ENCODE assay signal across 23 cellular contexts in the genomic region with DNA sequence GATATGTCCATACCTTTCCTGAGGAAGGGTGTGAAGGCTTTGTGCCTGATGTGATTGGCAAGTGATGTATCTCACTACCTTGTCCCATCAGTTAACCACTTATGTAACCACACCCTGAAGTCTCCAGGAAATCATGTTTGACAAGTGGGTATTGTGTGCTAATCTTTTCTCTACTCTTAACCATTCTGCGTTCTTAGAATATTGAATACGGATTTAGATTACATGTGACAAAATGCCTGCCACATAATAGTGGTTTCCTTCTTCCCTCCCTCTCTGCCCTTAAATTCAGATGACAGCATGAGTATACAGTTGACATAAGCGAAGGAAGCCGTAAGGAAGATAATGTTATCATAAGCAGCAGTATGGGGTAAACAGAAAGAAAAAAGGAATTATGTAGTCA.
"Had no signal": no experiment of that assay in that cellular context is flagged by ENCODE, and none has a peak within 500 bp of the region (broad histone marks: within the 10 kb centered on the region; RNA-seq: fewer than 3 reads in every experiment).

No MANE protein-coding gene starts in this region.

- H3K27ac Mint-ChIP-seq: activated T-helper 1 cell treated with anti-CD3 and anti-CD28 coated beads, Interleukin-12 subunit alpha, Interleukin-12 subunit beta, Interleukin-2, Interleukin-4 antibody, amounts not matched to agents 30 ng/mL and 10 ng/mL and 1 ng/mL, durations not matched to agents 14 hours and 24 hours and 36 hours; mesothelial cell of epicardium; stimulated activated naive CD8-positive, alpha-beta T cell treated with anti-CD3 and anti-CD28 coated beads, Interleukin-15, Interleukin-2, amounts not matched to agents 100 ng/mL and 50 ng/mL, for 24 hours; T-helper 2 cell treated with Interferon-gamma antibody and Interleukin-4, amounts not matched to agents 5 μg/mL and 100 μg/mL, for 36 hours had no signal

- H2AFZ ChIP-seq: hepatocyte had no signal

- H3K4me3 Mint-ChIP-seq: activated T-helper 1 cell treated with anti-CD3 and anti-CD28 coated beads, Interleukin-12 subunit alpha, Interleukin-12 subunit beta, Interleukin-2, Interleukin-4 antibody, amounts not matched to agents 30 ng/mL and 10 ng/mL and 1 ng/mL, durations not matched to agents 14 hours and 24 hours and 36 hours; mesothelial cell of epicardium; nephron progenitor cell; stimulated activated naive CD8-positive, alpha-beta T cell treated with anti-CD3 and anti-CD28 coated beads, Interleukin-15, Interleukin-2, amounts not matched to agents 100 ng/mL and 50 ng/mL, for 24 hours; T-helper 2 cell treated with Interferon-gamma antibody and Interleukin-4, amounts not matched to agents 5 μg/mL and 100 μg/mL, for 36 hours had no signal

- H3K27me3 Mint-ChIP-seq: stimulated activated naive CD8-positive, alpha-beta T cell treated with anti-CD3 and anti-CD28 coated beads, Interleukin-15, Interleukin-2, amounts not matched to agents 100 ng/mL and 50 ng/mL, for 24 hours had no signal

- DNase-seq: activated CD4-positive, alpha-beta T cell treated with anti-CD3 and anti-CD28 coated beads for 1 hour; activated CD8-positive, alpha-beta memory T cell treated with anti-CD3 and anti-CD28 coated beads for 24 hours; aorta; cerebellar nuclear complex; dermis blood vessel endothelial cell; effector memory CD4-positive, alpha-beta T cell; foreskin fibroblast; islet precursor cell; left colon; nephron progenitor cell; nucleus accumbens; sigmoid colon; stimulated activated CD4-positive, alpha-beta T cell treated with anti-CD3 and anti-CD28 coated beads, Interleukin-12 subunit alpha, Interleukin-12 subunit beta, amount 100 ng/mL, for 4 hours; stimulated activated CD4-positive, alpha-beta T cell treated with anti-CD3 and anti-CD28 coated beads, Interleukin-2, amount 100 ng/mL, for 24 hours; trophoblast cell had no signal

- H3K4me3 ChIP-seq: hepatocyte, lung, sigmoid colon, SK-N-MC, vagina had no signal

- H3K4me2 ChIP-seq: hepatocyte had no signal

- H3K9me3 Mint-ChIP-seq: activated T-helper 1 cell treated with anti-CD3 and anti-CD28 coated beads, Interleukin-12 subunit alpha, Interleukin-12 subunit beta, Interleukin-2, Interleukin-4 antibody, amounts not matched to agents 30 ng/mL and 10 ng/mL and 1 ng/mL, durations not matched to agents 14 hours and 24 hours and 36 hours; mesothelial cell of epicardium; nephron progenitor cell; stimulated activated naive CD8-positive, alpha-beta T cell treated with anti-CD3 and anti-CD28 coated beads, Interleukin-15, Interleukin-2, amounts not matched to agents 100 ng/mL and 50 ng/mL, for 24 hours; T-helper 2 cell treated with Interferon-gamma antibody and Interleukin-4, amounts not matched to agents 5 μg/mL and 100 μg/mL, for 36 hours had no signal

- H3K9me3 ChIP-seq: sigmoid colon, vagina had no signal

- H3K27ac ChIP-seq: hepatocyte, sigmoid colon, SK-N-MC, vagina had no signal

- H3K27me3 ChIP-seq: hepatocyte, sigmoid colon, vagina had no signal

- ATAC-seq: left colon had no signal
